19 cellular contexts compared by ENCODE assay signal in genomic region chr5:139118804-139119203, GRCh38.
DNase-seq lines count a peak whose midpoint lies in the region; ATAC-seq and TF ChIP-seq lines count a peak whose summit lies in the region.
"Had no signal": no experiment of that assay in that cellular context is flagged by ENCODE, and none has a peak within 500 bp of the region (broad histone marks: within the 10 kb centered on the region; RNA-seq: fewer than 3 reads in every experiment).

No MANE protein-coding gene starts in this region.

- no peak overlapping the region for H3K4me3 Mint-ChIP-seq in CD8-positive, alpha-beta memory T cell
- H3K4me3 Mint-ChIP-seq in activated CD8-positive, alpha-beta T cell treated with anti-CD3 and anti-CD28 coated beads, Interleukin-2, amount 10 ng/mL, durations not matched to agents 7 days and 5 days: no peak overlapping the region
- H3K4me3 Mint-ChIP-seq: CD4-positive, alpha-beta T cell had no signal

- no peaks in the 10 kb centered on the region for H3K27me3 Mint-ChIP-seq in CD8-positive, alpha-beta memory T cell
- H3K27me3 Mint-ChIP-seq in activated CD8-positive, alpha-beta T cell treated with anti-CD3 and anti-CD28 coated beads, Interleukin-2, amount 10 ng/mL, durations not matched to agents 7 days and 5 days (ENCODE audit: low read depth): no peaks in the 10 kb centered on the region
- H3K27me3 Mint-ChIP-seq: CD4-positive, alpha-beta T cell had no signal

- peaks cover 22 to 58% of the 10 kb centered on the region in 2 donors for H3K4me1 ChIP-seq in ascending aorta
- H3K4me1 ChIP-seq in thoracic aorta (ENCODE audit: control insufficient read depth in 1 of 2, low read depth in 2 of 2): peaks cover 30 to 77% of the 10 kb centered on the region in 2 donors
- H3K4me1 ChIP-seq in CD8-positive, alpha-beta memory T cell (ENCODE audit: insufficient read depth, low read length): no peaks in the 10 kb centered on the region
- H3K4me1 ChIP-seq: A549, HAP-1 had no signal

- H3K36me3 ChIP-seq in ascending aorta (no peaks in the 10 kb centered on the region), thoracic aorta (no peaks in the 10 kb centered on the region)
- peaks cover 4% of the 10 kb centered on the region for H3K36me3 ChIP-seq in CD8-positive, alpha-beta memory T cell (ENCODE audit: insufficient read depth, low read length)
- H3K36me3 ChIP-seq: HAP-1 had no signal

- ATAC-seq in sciatic nerve (no peak), thoracic aorta (ENCODE audit: insufficient number of reproducible peaks, low FRiP score, low read depth) (no peak)
- ATAC-seq in activated CD8-positive, alpha-beta T cell treated with anti-CD3 and anti-CD28 coated beads, Interleukin-2, amount 10 ng/mL, durations not matched to agents 7 days and 5 days: no peak
- ATAC-seq: A549, GM12878 had no signal

- H3K4me3 ChIP-seq in ascending aorta (no peak overlapping the region), coronary artery (no peak overlapping the region), thoracic aorta (no peak overlapping the region)
- H3K4me3 ChIP-seq in CD8-positive, alpha-beta memory T cell (ENCODE audit: low read length): no peak overlapping the region
- H3K4me3 ChIP-seq: A549, GM12878, GM23248, HAP-1 had no signal

- no peaks in the 10 kb centered on the region for H3K9me3 Mint-ChIP-seq in CD8-positive, alpha-beta memory T cell
- no peaks in the 10 kb centered on the region for H3K9me3 Mint-ChIP-seq in activated CD8-positive, alpha-beta T cell treated with anti-CD3 and anti-CD28 coated beads, Interleukin-2, amount 10 ng/mL, durations not matched to agents 7 days and 5 days (ENCODE audit: insufficient read depth)
- H3K9me3 Mint-ChIP-seq: CD4-positive, alpha-beta T cell had no signal

- no peaks in the 10 kb centered on the region for H3K4me1 Mint-ChIP-seq in CD8-positive, alpha-beta memory T cell
- H3K4me1 Mint-ChIP-seq in activated CD8-positive, alpha-beta T cell treated with anti-CD3 and anti-CD28 coated beads, Interleukin-2, amount 10 ng/mL, durations not matched to agents 7 days and 5 days (ENCODE audit: low read depth): peaks cover 4% of the 10 kb centered on the region

- peak overlapping the region; percentile 30 to 83 for H3K27ac ChIP-seq in ascending aorta
- peak overlapping the region; percentile 65 to 67 for H3K27ac ChIP-seq in coronary artery
- peak overlapping the region; percentile 68 to 73 for H3K27ac ChIP-seq in thoracic aorta
- H3K27ac ChIP-seq in CD8-positive, alpha-beta memory T cell (ENCODE audit: low read depth, low read length): no peak overlapping the region
- H3K27ac ChIP-seq: 22Rv1, A549, C4-2B, GM23248 had no signal

- no peaks in the 10 kb centered on the region for H3K9me3 ChIP-seq in ascending aorta
- no peaks in the 10 kb centered on the region for H3K9me3 ChIP-seq in thoracic aorta
- no peaks in the 10 kb centered on the region for H3K9me3 ChIP-seq in CD8-positive, alpha-beta memory T cell (ENCODE audit: low read length)
- H3K9me3 ChIP-seq: A549, HAP-1 had no signal

- peaks cover 3 to 58% (median 9%) of the 10 kb centered on the region in 3 donors for H3K36me3 Mint-ChIP-seq in CD8-positive, alpha-beta memory T cell
- peaks cover 4% of the 10 kb centered on the region for H3K36me3 Mint-ChIP-seq in activated CD8-positive, alpha-beta T cell treated with anti-CD3 and anti-CD28 coated beads, Interleukin-2, amount 10 ng/mL, durations not matched to agents 7 days and 5 days (ENCODE audit: low read depth)

- DNase-seq in ascending aorta (ENCODE audit: low spot score in 2 of 2): no peak
- DNase-seq in coronary artery (ENCODE audit: low spot score): no peak
- peak; percentile 30 for DNase-seq in sciatic nerve (ENCODE audit: low spot score)
- DNase-seq in thoracic aorta (ENCODE audit: low spot score): no peak
- DNase-seq in NCI-H510A (lab: John Stamatoyannopoulos, UW): no peak
- DNase-seq in CD8-positive, alpha-beta memory T cell: no peak
- DNase-seq in HEK293T (ENCODE audit: extremely low spot score): no peak
- no peak for DNase-seq in activated CD8-positive, alpha-beta T cell treated with anti-CD3 and anti-CD28 coated beads, Interleukin-2, amount 10 ng/mL, durations not matched to agents 7 days and 5 days
- DNase-seq: AML-193; Calu3; CD4-positive, alpha-beta T cell; DMS79 treated with DMSO at 0.1 percent for 48 hours; GF-D8; GM23248 had no signal

- CTCF ChIA-PET in CD8-positive, alpha-beta memory T cell (lab: Charles Lee): no interaction called here
- CTCF ChIA-PET in HEK293T (lab: Yijun Ruan, JAX): interaction anchor here (0.6 kb wide), 1 partner anchor 169 kb away, joined by 3 read pairs; no protein-coding TSS in a partner anchor
- CTCF ChIA-PET in activated CD8-positive, alpha-beta T cell treated with anti-CD3 and anti-CD28 coated beads, Interleukin-2, amount 10 ng/mL, durations not matched to agents 7 days and 5 days (lab: Charles Lee): no interaction called here

- H3K27ac Mint-ChIP-seq in CD8-positive, alpha-beta memory T cell: no peak overlapping the region
- no peak overlapping the region for H3K27ac Mint-ChIP-seq in activated CD8-positive, alpha-beta T cell treated with anti-CD3 and anti-CD28 coated beads, Interleukin-2, amount 10 ng/mL, durations not matched to agents 7 days and 5 days
- H3K27ac Mint-ChIP-seq: CD4-positive, alpha-beta T cell had no signal

- POLR2A ChIA-PET in CD8-positive, alpha-beta memory T cell (lab: Charles Lee): no interaction called here
- POLR2A ChIA-PET in HEK293T (lab: Yijun Ruan, JAX): no interaction called here
- POLR2A ChIA-PET in activated CD8-positive, alpha-beta T cell treated with anti-CD3 and anti-CD28 coated beads, Interleukin-2, amount 10 ng/mL, durations not matched to agents 7 days and 5 days (lab: Charles Lee): no interaction called here

- intact Hi-C loops in ascending aorta (cut with DNase I): no loop called here
- intact Hi-C loops in sciatic nerve (cut with DNase I): no loop called here

- TF ChIP-seq CTCF in ascending aorta (IDR thresholded peaks at IDR 0.05) (no peak), coronary artery (IDR thresholded peaks at IDR 0.05) (no peak), thoracic aorta (IDR thresholded peaks at IDR 0.05) (no peak)

- H3K27me3 ChIP-seq in ascending aorta (no peaks in the 10 kb centered on the region), thoracic aorta (replicated peaks; ENCODE audit: insufficient read depth) (no peaks in the 10 kb centered on the region)
- H3K27me3 ChIP-seq in CD8-positive, alpha-beta memory T cell (ENCODE audit: insufficient read depth, low read length, poor library complexity, severe bottlenecking): no peaks in the 10 kb centered on the region

TF ChIP-seq in HEK293T, 16 proteins besides CTCF, POLR2A, EP300 and RAD21:
- no peak for TF ChIP-seq CTBP1 (IDR thresholded peaks at IDR 0.05; ENCODE audit: borderline replicate concordance)
- no peak for TF ChIP-seq ZNF384 (IDR thresholded peaks at IDR 0.05)
- no peak for TF ChIP-seq FOXA1 (IDR thresholded peaks at IDR 0.05)
- no peak for TF ChIP-seq NFRKB (IDR thresholded peaks at IDR 0.05)
- TF ChIP-seq ARNT (IDR thresholded peaks at IDR 0.05): no peak
- no peak for TF ChIP-seq SP1 (IDR thresholded peaks at IDR 0.05)
TF ChIP-seq in HEK293T: peak in this region for 0.
